In genomic region chr5:78534148-78535009, GRCh38 we compare ENCODE assay signal across 8 cellular contexts.
A peak's percentile ranks its signal among the peaks of the same experiment; 100 is the strongest.
DNase-seq lines count a peak whose midpoint lies in the region; ATAC-seq and TF ChIP-seq lines count a peak whose summit lies in the region.
"Had no signal": no experiment of that assay in that cellular context is flagged by ENCODE, and none has a peak within 500 bp of the region (broad histone marks: within the 10 kb centered on the region; RNA-seq: fewer than 3 reads in every experiment).

No MANE protein-coding gene starts in this region.

- TF ChIP-seq CTCF in Peyer's patch (IDR thresholded peaks at IDR 0.05) (no peak), esophagus muscularis mucosa (IDR thresholded peaks at IDR 0.05) (no peak), upper lobe of right lung (IDR thresholded peaks at IDR 0.05) (no peak)

- TF ChIP-seq POLR2A in Peyer's patch (IDR thresholded peaks at IDR 0.05) (no peak), esophagus muscularis mucosa (IDR thresholded peaks at IDR 0.05; ENCODE audit: low read depth) (no peak)

- 89% methylated on average over 18 of the region's 26 CpGs for WGBS in esophagus muscularis mucosa

- H3K36me3 ChIP-seq in Peyer's patch (no peaks in the 10 kb centered on the region), esophagus muscularis mucosa (no peaks in the 10 kb centered on the region), mucosa of stomach (ENCODE audit: control insufficient read depth, insufficient read depth, low read length) (no peaks in the 10 kb centered on the region), upper lobe of right lung (no peaks in the 10 kb centered on the region), MG63 (no peaks in the 10 kb centered on the region)

- H3K27ac ChIP-seq in Peyer's patch = peak overlapping the region in 3 of 4 donors; percentile 29 to 57 (median 56)
- H3K27ac ChIP-seq in esophagus muscularis mucosa (replicated peaks in 1 of 4) = peak overlapping the region; percentile 62 to 70 (median 69)
- peak overlapping the region; percentile 45 for H3K27ac ChIP-seq in upper lobe of right lung

- H3K9ac ChIP-seq in mucosa of stomach (ENCODE audit: low read length) = peak overlapping the region; percentile 9

- no peak for DNase-seq in Peyer's patch
- DNase-seq in esophagus muscularis mucosa (ENCODE audit: extremely low spot score) = no peak
- peak; percentile 74 for DNase-seq in upper lobe of right lung
- DNase-seq in MG63 = no peak
- DNase-seq in stimulated activated CD4-positive, alpha-beta T cell treated with anti-CD3 and anti-CD28 coated beads, Interleukin-12 subunit alpha, Interleukin-12 subunit beta, amount 100 ng/mL, for 4 hours = no peak
- DNase-seq: NCI-H748 treated with DMSO at 0.1 percent for 48 hours had no signal

- peak; percentile 70 for ATAC-seq in upper lobe of right lung
- ATAC-seq in GM18870 (IDR thresholded peaks at IDR 0.05; ENCODE audit: unreplicated experiment) = no peak

- H3K4me3 ChIP-seq in Peyer's patch = no peak overlapping the region
- H3K4me3 ChIP-seq in esophagus muscularis mucosa = peak overlapping the region in 1 of 4 donors; percentile 1
- no peak overlapping the region for H3K4me3 ChIP-seq in mucosa of stomach (ENCODE audit: low read length)
- H3K4me3 ChIP-seq in upper lobe of right lung = no peak overlapping the region
- H3K4me3 ChIP-seq in MG63 = no peak overlapping the region

- intact Hi-C loops in esophagus muscularis mucosa (cut with DNase I) (loop anchor here (5.0 kb wide), 3 partner anchors 67 to 433 kb away; partner anchors contain the start of gene LHFPL2), upper lobe of right lung (cut with DNase I) (no loop called here)

- no peaks in the 10 kb centered on the region for H3K27me3 ChIP-seq in Peyer's patch
- no peaks in the 10 kb centered on the region for H3K27me3 ChIP-seq in esophagus muscularis mucosa
- H3K27me3 ChIP-seq in mucosa of stomach (ENCODE audit: control insufficient read depth, insufficient read depth, low read length) = no peaks in the 10 kb centered on the region
- H3K27me3 ChIP-seq in upper lobe of right lung = no peaks in the 10 kb centered on the region
- H3K27me3 ChIP-seq in MG63 = no peaks in the 10 kb centered on the region

- H3K9me3 ChIP-seq in Peyer's patch (no peaks in the 10 kb centered on the region), esophagus muscularis mucosa (no peaks in the 10 kb centered on the region), mucosa of stomach (ENCODE audit: control insufficient read depth, low read length) (no peaks in the 10 kb centered on the region), upper lobe of right lung (no peaks in the 10 kb centered on the region), MG63 (no peaks in the 10 kb centered on the region)

- no peaks in the 10 kb centered on the region for H3K4me1 ChIP-seq in Peyer's patch
- peaks cover 15 to 49% (median 40%) of the 10 kb centered on the region in 4 donors for H3K4me1 ChIP-seq in esophagus muscularis mucosa
- H3K4me1 ChIP-seq in mucosa of stomach (ENCODE audit: control insufficient read depth, insufficient read depth, low read length) = peaks cover 12% of the 10 kb centered on the region
- H3K4me1 ChIP-seq in upper lobe of right lung = peaks cover 8% of the 10 kb centered on the region

- TF ChIP-seq EP300 in esophagus muscularis mucosa (IDR thresholded peaks at IDR 0.05) = no peak
